22 cellular contexts compared by ENCODE assay signal in the genomic region with DNA sequence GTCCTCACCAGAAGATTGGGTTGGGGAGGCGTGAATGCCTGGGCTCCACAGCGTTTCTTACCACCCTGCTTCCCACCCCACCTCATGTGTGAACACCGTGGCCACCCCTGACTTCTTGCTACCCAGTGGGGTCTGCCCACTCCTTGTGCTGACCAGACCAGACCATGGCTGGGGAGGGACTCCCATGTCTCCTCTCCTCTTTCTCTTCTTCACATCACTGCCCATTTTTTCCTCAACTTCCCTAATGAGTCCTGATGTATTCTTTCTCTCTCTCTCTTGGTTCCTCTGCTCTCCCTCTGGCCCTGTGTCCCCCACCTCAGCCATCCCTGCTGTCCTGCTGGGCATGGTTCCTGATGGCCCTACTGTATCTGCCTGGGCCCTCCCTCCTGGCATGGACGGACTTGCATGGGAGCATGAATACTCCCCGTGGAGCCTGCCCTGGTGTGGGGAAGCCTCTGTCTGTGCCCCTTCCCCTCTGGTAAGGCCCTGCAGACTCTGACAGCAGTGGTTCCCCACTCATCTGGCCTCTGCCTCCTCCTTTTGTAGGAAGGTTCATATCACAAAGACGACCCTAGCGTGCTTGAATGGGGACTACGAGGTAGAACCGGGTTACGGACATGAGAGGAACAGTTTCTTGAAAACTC.
"Had no signal": no experiment of that assay in that cellular context is flagged by ENCODE, and none has a peak within 500 bp of the region (broad histone marks: within the 10 kb centered on the region; RNA-seq: fewer than 3 reads in every experiment).

No MANE protein-coding gene starts in this region.

- H3K9me3 Mint-ChIP-seq: activated T-helper 2 cell treated with anti-CD3 and anti-CD28 coated beads, Interferon-gamma antibody, Interleukin-2, Interleukin-4, amounts not matched to agents 10 μg/mL and 5 μg/mL and 100 μg/mL, durations not matched to agents 14 hours and 24 hours and 36 hours; endodermal cell; memory B cell; nephron had no signal

- H3K9me3 ChIP-seq: adrenal gland, ascending aorta, heart left ventricle, left ventricle myocardium inferior, thoracic aorta, upper lobe of left lung had no signal

- H3K4me3 ChIP-seq: adrenal gland, ascending aorta, dorsolateral prefrontal cortex, heart left ventricle, left ventricle myocardium inferior, thoracic aorta, upper lobe of left lung had no signal

- H3K4me1 ChIP-seq: adrenal gland, ascending aorta, heart left ventricle, left ventricle myocardium inferior, upper lobe of left lung had no signal

- H3K4me1 Mint-ChIP-seq: endodermal cell, memory B cell, nephron had no signal

- DNase-seq: activated CD4-positive, alpha-beta T cell treated with anti-CD3 and anti-CD28 coated beads, Interleukin-2, amount 50 U/mL, for 48 hours; activated naive CD4-positive, alpha-beta T cell; activated T-cell treated with anti-CD3 and anti-CD28 coated beads, Interleukin-2, amount 50 U/mL, for 24 hours; brain microvascular endothelial cell; central memory CD4-positive, alpha-beta T cell; kidney; left ventricle myocardium inferior; stimulated activated CD4-positive, alpha-beta T cell treated with anti-CD3 and anti-CD28 coated beads, Interleukin-4, amount 100 ng/mL, for 1 hour; stimulated activated naive CD4-positive, alpha-beta T cell; T-helper 1 cell had no signal

- H3K36me3 Mint-ChIP-seq: activated naive CD8-positive, alpha-beta T cell; memory B cell had no signal

- H3K27ac ChIP-seq: adrenal gland, ascending aorta, brain microvascular endothelial cell, epithelial cell of prostate, heart left ventricle, left ventricle myocardium inferior, thoracic aorta, upper lobe of left lung had no signal

- H3K27ac Mint-ChIP-seq: activated naive CD8-positive, alpha-beta T cell; activated T-cell treated with anti-CD3 and anti-CD28 coated beads, Interleukin-2, amount 50 U/mL, for 24 hours; activated T-helper 2 cell treated with anti-CD3 and anti-CD28 coated beads, Interferon-gamma antibody, Interleukin-2, Interleukin-4, amounts not matched to agents 10 μg/mL and 5 μg/mL and 100 μg/mL, durations not matched to agents 14 hours and 24 hours and 36 hours; memory B cell; nephron had no signal

- ATAC-seq: heart left ventricle had no signal

- H3K4me3 Mint-ChIP-seq: activated naive CD8-positive, alpha-beta T cell; activated T-cell treated with anti-CD3 and anti-CD28 coated beads, Interleukin-2, amount 50 U/mL, for 24 hours; endodermal cell; memory B cell; nephron had no signal

- H3K36me3 ChIP-seq: adrenal gland, ascending aorta, brain microvascular endothelial cell, heart left ventricle, left ventricle myocardium inferior, thoracic aorta, upper lobe of left lung had no signal

- H3K27me3 Mint-ChIP-seq: activated naive CD8-positive, alpha-beta T cell; activated T-cell treated with anti-CD3 and anti-CD28 coated beads, Interleukin-2, amount 50 U/mL, for 24 hours had no signal

- H3K27me3 ChIP-seq: adrenal gland, ascending aorta, brain microvascular endothelial cell, dorsolateral prefrontal cortex, heart left ventricle, upper lobe of left lung had no signal
